Comparison of ENCODE assay signal across 8 cellular contexts in genomic region chr11:118359295-118359958, GRCh38. TPM values are rescaled to one million over a fixed set of nuclear protein-coding genes. Genes with fewer than 3 reads are reported as not detected.
A peak's percentile ranks its signal among the peaks of the same experiment; 100 is the strongest.
DNase-seq lines count a peak whose midpoint lies in the region; ATAC-seq and TF ChIP-seq lines count a peak whose summit lies in the region.

A gene with protein sequence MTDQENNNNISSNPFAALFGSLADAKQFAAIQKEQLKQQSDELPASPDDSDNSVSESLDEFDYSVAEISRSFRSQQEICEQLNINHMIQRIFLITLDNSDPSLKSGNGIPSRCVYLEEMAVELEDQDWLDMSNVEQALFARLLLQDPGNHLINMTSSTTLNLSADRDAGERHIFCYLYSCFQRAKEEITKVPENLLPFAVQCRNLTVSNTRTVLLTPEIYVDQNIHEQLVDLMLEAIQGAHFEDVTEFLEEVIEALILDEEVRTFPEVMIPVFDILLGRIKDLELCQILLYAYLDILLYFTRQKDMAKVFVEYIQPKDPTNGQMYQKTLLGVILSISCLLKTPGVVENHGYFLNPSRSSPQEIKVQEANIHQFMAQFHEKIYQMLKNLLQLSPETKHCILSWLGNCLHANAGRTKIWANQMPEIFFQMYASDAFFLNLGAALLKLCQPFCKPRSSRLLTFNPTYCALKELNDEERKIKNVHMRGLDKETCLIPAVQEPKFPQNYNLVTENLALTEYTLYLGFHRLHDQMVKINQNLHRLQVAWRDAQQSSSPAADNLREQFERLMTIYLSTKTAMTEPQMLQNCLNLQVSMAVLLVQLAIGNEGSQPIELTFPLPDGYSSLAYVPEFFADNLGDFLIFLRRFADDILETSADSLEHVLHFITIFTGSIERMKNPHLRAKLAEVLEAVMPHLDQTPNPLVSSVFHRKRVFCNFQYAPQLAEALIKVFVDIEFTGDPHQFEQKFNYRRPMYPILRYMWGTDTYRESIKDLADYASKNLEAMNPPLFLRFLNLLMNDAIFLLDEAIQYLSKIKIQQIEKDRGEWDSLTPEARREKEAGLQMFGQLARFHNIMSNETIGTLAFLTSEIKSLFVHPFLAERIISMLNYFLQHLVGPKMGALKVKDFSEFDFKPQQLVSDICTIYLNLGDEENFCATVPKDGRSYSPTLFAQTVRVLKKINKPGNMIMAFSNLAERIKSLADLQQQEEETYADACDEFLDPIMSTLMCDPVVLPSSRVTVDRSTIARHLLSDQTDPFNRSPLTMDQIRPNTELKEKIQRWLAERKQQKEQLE (plus strand): TSS chr11:118359600. CDS start chr11:118365081, 5,481 bp downstream.

- peak within 1 kb of the TSS; percentile 82 for H3K4me2 ChIP-seq in KMS-11

- peak within 1 kb of the TSS; percentile 65; the same call in 1 of the 2 replicates for H3K9ac ChIP-seq in KMS-11

- intact Hi-C loops in esophagus muscularis mucosa (cut with DNase I), result no loop called here

- no peaks in the 10 kb centered on the region for H3K27me3 ChIP-seq in KMS-11 (ENCODE audit: insufficient read depth, low read depth)
- no peaks in the 10 kb centered on the region for H3K27me3 ChIP-seq in Peyer's patch
- H3K27me3 ChIP-seq in esophagus muscularis mucosa, result no peaks in the 10 kb centered on the region
- H3K27me3 ChIP-seq in muscle layer of duodenum (ENCODE audit: low read depth, low read length), result no peaks in the 10 kb centered on the region

- H3K36me3 ChIP-seq in KMS-11 (ENCODE audit: insufficient read depth), result no peaks in the 10 kb centered on the region
- no peaks in the 10 kb centered on the region for H3K36me3 ChIP-seq in Peyer's patch
- peaks cover 0 to 2% (median 0%) of the 10 kb centered on the region in 4 donors for H3K36me3 ChIP-seq in esophagus muscularis mucosa
- no peaks in the 10 kb centered on the region for H3K36me3 ChIP-seq in muscle layer of duodenum (ENCODE audit: control insufficient read depth in 1 of 2, insufficient read depth in 2 of 2, low read length in 2 of 2)

- H3K4me3 ChIP-seq in KMS-11 (IDR thresholded peaks at IDR 0.05; ENCODE audit: insufficient read depth, low read depth, low read length) (no peak within 1 kb of the TSS), Peyer's patch (peak within 1 kb of the TSS; percentile 48 to 80 (median 72)), esophagus muscularis mucosa (peak within 1 kb of the TSS; percentile 62 to 81 (median 70)), muscle layer of duodenum (ENCODE audit: low read depth in 1 of 2, low read length in 2 of 2) (peak within 1 kb of the TSS; percentile 99 to 100)

- H3K27ac ChIP-seq in KMS-11, result peak within 1 kb of the TSS; percentile 53
- peak within 1 kb of the TSS; percentile 58 to 73 (median 70) for H3K27ac ChIP-seq in Peyer's patch
- H3K27ac ChIP-seq in esophagus muscularis mucosa (replicated peaks in 1 of 4), result peak within 1 kb of the TSS; percentile 64 to 71 (median 66)
- peak within 1 kb of the TSS; percentile 92 for H3K27ac ChIP-seq in muscle layer of duodenum (ENCODE audit: low read length)

- TF ChIP-seq CTCF in KMS-11 (conservative IDR thresholded peaks at IDR 0.05; ENCODE audit: low read depth, low read length) (no peak), Peyer's patch (IDR thresholded peaks at IDR 0.05) (no peak), esophagus muscularis mucosa (IDR thresholded peaks at IDR 0.05) (no peak)

- H3K9me3 ChIP-seq in Peyer's patch (no peaks in the 10 kb centered on the region), esophagus muscularis mucosa (no peaks in the 10 kb centered on the region), muscle layer of duodenum (ENCODE audit: control insufficient read depth in 1 of 2, low read length in 2 of 2) (no peaks in the 10 kb centered on the region)

- DNase-seq in DMS 273 treated with DMSO at 0.1 percent for 48 hours (lab: John Stamatoyannopoulos, UW), result peak; percentile 71
- peak; percentile 97 to 99 (median 98) for DNase-seq in Peyer's patch
- peak; percentile 98 to 99 for DNase-seq in activated T-cell treated with anti-CD3 and anti-CD28 coated beads, Interleukin-2, amount 50 U/mL, for 48 hours
- DNase-seq in esophagus muscularis mucosa (ENCODE audit: extremely low spot score), result peak; percentile 98
- peak; percentile 97 for DNase-seq in stimulated activated CD8-positive, alpha-beta memory T cell treated with anti-CD3 and anti-CD28 coated beads, Interleukin-7, amount 100 ng/mL, for 4 hours (ENCODE audit: low read depth in 2 of 2)

- ATAC-seq in GM21576 (IDR thresholded peaks at IDR 0.05; ENCODE audit: unreplicated experiment), result peak; percentile 85

- H2AFZ ChIP-seq in KMS-11 (ENCODE audit: low read depth), result peak within 1 kb of the TSS; percentile 84

- no peaks in the 10 kb centered on the region for H4K20me1 ChIP-seq in KMS-11 (ENCODE audit: insufficient read depth)

- H3K4me1 ChIP-seq in KMS-11 (ENCODE audit: low read depth, poor library complexity, severe bottlenecking) (peaks cover 8% of the 10 kb centered on the region), Peyer's patch (peaks cover 0 to 21% (median 0%) of the 10 kb centered on the region in 4 donors), esophagus muscularis mucosa (peaks cover 16 to 32% (median 29%) of the 10 kb centered on the region in 4 donors), muscle layer of duodenum (ENCODE audit: control insufficient read depth in 1 of 2, insufficient read depth in 2 of 2, low read length in 2 of 2) (peaks cover 4 to 19% of the 10 kb centered on the region in 2 donors)

- TF ChIP-seq POLR2A in Peyer's patch (IDR thresholded peaks at IDR 0.05) (peak; percentile 61 to 69), esophagus muscularis mucosa (IDR thresholded peaks at IDR 0.05; ENCODE audit: low read depth) (peak; percentile 16)

- 9% methylated on average over 21 of the region's 33 CpGs for WGBS in esophagus muscularis mucosa

- no peak for TF ChIP-seq EP300 in esophagus muscularis mucosa (IDR thresholded peaks at IDR 0.05)

- H3K79me2 ChIP-seq in KMS-11 (ENCODE audit: insufficient read depth, low read depth), result peaks cover 28% of the 10 kb centered on the region

RNA-seq across cellular contexts. Expression of the gene that starts here (rescaled TPM):
- total RNA-seq in Peyer's patch, result 10 to 100 TPM; 47.7 to 60.1 (median 54.1) TPM
- 10 to 100 TPM; 32.0 to 40.8 (median 36.6) TPM for total RNA-seq in esophagus muscularis mucosa
